Comparison of ENCODE assay signal across 17 cellular contexts in the genomic region with DNA sequence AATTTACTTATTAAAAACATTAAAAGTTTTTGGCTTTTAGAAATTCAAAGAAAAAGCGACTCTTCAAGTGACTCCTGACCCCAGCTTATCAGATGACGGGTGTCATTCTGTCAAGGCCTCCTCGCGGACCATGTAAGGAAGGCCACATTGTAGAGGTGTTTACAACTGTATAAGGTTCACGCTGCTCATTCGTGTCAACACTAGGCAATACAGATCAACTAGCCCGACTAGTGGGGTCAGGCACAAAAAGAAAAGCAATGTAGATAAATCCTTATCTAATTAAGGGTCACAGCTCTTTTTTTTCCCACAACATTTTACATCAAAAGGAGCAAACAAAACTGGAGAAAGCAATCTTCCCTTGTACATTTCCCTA.
"Had no signal": no experiment of that assay in that cellular context is flagged by ENCODE, and none has a peak within 500 bp of the region (broad histone marks: within the 10 kb centered on the region; RNA-seq: fewer than 3 reads in every experiment).

No MANE protein-coding gene starts in this region.

- H3K4me3 Mint-ChIP-seq: naive thymus-derived CD8-positive, alpha-beta T cell had no signal

- H3K9me3 ChIP-seq: heart left ventricle, mucosa of descending colon, prostate gland, stomach, thoracic aorta, transverse colon had no signal

- H3K27ac ChIP-seq: dorsolateral prefrontal cortex, heart left ventricle, parathyroid adenoma, prostate gland, stomach, thoracic aorta, transverse colon had no signal

- ATAC-seq: heart left ventricle; left lobe of liver; mucosa of descending colon; naive thymus-derived CD8-positive, alpha-beta T cell; sciatic nerve had no signal

- H2AFZ ChIP-seq: parathyroid adenoma had no signal

- H3K36me3 Mint-ChIP-seq: naive thymus-derived CD8-positive, alpha-beta T cell had no signal

- DNase-seq: cortex of kidney; dorsolateral prefrontal cortex; effector CD8-positive, alpha-beta T cell; heart left ventricle; hypothalamus; mucosa of descending colon; naive thymus-derived CD8-positive, alpha-beta T cell; occipital lobe; stimulated activated naive CD4-positive, alpha-beta T cell; stomach; substantia nigra; transverse colon had no signal

- H3K4me1 Mint-ChIP-seq: naive thymus-derived CD8-positive, alpha-beta T cell had no signal

- H3K79me2 ChIP-seq: parathyroid adenoma had no signal

- H3K27ac Mint-ChIP-seq: naive thymus-derived CD8-positive, alpha-beta T cell had no signal

- H3K27me3 ChIP-seq: heart left ventricle, stomach, transverse colon had no signal

- H3K4me3 ChIP-seq: dorsolateral prefrontal cortex, heart left ventricle, mucosa of descending colon, prostate gland, stomach, thoracic aorta, transverse colon had no signal

- H3K4me1 ChIP-seq: heart left ventricle, prostate gland, stomach, transverse colon had no signal

- H3K36me3 ChIP-seq: heart left ventricle, prostate gland, stomach, thoracic aorta, transverse colon had no signal

- H3K9ac ChIP-seq: parathyroid adenoma had no signal
